ENCODE assay signal across 17 cellular contexts in the genomic region with DNA sequence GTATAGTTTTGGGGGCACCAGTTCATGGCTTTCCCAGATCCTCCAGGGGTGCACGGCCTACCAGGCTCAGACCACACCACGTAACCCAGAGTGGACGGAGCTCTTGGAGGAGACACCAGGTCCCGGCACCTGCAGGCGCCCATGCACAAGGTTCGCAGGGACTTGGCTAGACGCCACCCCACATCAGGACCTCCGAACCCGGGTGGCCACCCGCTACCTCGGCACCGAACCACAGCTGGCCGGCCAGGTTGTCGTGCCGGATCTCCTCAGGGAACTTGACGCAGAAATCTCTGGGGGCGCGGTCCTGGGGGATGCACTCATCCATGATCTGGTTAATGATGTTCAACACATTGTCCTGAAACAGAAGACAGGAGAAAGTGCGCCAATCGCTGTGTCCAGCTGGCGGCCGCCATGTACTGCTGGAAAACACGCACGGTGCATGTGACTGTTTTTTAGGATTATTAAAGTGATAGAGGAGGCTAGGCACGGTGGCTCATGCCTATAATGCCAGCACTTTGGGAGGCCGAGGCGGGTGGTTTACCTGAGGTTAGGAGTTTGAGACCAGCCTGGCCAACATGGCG.
DNase-seq lines count a peak whose midpoint lies in the region; ATAC-seq and TF ChIP-seq lines count a peak whose summit lies in the region.
"Had no signal": no experiment of that assay in that cellular context is flagged by ENCODE, and none has a peak within 500 bp of the region (broad histone marks: within the 10 kb centered on the region; RNA-seq: fewer than 3 reads in every experiment).

No MANE protein-coding gene starts in this region.

- H3K36me3 Mint-ChIP-seq in activated T-cell treated with anti-CD3 and anti-CD28 coated beads, Interleukin-2, amount 50 U/mL, for 4 hours (ENCODE audit: insufficient read depth) = peaks cover 20% of the 10 kb centered on the region
- H3K36me3 Mint-ChIP-seq in activated T-helper 2 cell treated with anti-CD3 and anti-CD28 coated beads, Interferon-gamma antibody, Interleukin-2, Interleukin-4, amounts not matched to agents 10 μg/mL and 5 μg/mL and 100 μg/mL, durations not matched to agents 14 hours and 24 hours and 36 hours (ENCODE audit: low read depth) = no peaks in the 10 kb centered on the region
- H3K36me3 Mint-ChIP-seq in CD14-positive monocyte = no peaks in the 10 kb centered on the region
- H3K36me3 Mint-ChIP-seq: brain had no signal

- no peaks in the 10 kb centered on the region for H3K27me3 Mint-ChIP-seq in activated T-cell treated with anti-CD3 and anti-CD28 coated beads, Interleukin-2, amount 50 U/mL, for 4 hours (ENCODE audit: low read depth)
- H3K27me3 Mint-ChIP-seq in activated T-helper 2 cell treated with anti-CD3 and anti-CD28 coated beads, Interferon-gamma antibody, Interleukin-2, Interleukin-4, amounts not matched to agents 10 μg/mL and 5 μg/mL and 100 μg/mL, durations not matched to agents 14 hours and 24 hours and 36 hours (ENCODE audit: low read depth) = peaks cover 5% of the 10 kb centered on the region
- H3K27me3 Mint-ChIP-seq in CD14-positive monocyte (ENCODE audit: low read depth in 3 of 3) = peaks cover 2 to 3% (median 2%) of the 10 kb centered on the region in 3 donors
- H3K27me3 Mint-ChIP-seq: CD4-positive, alpha-beta T cell; T-helper 17 cell had no signal

- H3K27ac Mint-ChIP-seq in activated T-helper 2 cell treated with anti-CD3 and anti-CD28 coated beads, Interferon-gamma antibody, Interleukin-2, Interleukin-4, amounts not matched to agents 10 μg/mL and 5 μg/mL and 100 μg/mL, durations not matched to agents 14 hours and 24 hours and 36 hours = no peak overlapping the region
- peak overlapping the region in 1 of 7 donors; percentile 33 for H3K27ac Mint-ChIP-seq in CD14-positive monocyte
- H3K27ac Mint-ChIP-seq: activated naive CD4-positive, alpha-beta T cell treated with anti-CD3 and anti-CD28 coated beads, Interleukin-2, amount 50 U/mL, for 72 hours; brain; CD4-positive, alpha-beta T cell; T-helper 17 cell had no signal

- no peak overlapping the region for H3K4me3 Mint-ChIP-seq in activated T-cell treated with anti-CD3 and anti-CD28 coated beads, Interleukin-2, amount 50 U/mL, for 4 hours
- H3K4me3 Mint-ChIP-seq in activated T-helper 2 cell treated with anti-CD3 and anti-CD28 coated beads, Interferon-gamma antibody, Interleukin-2, Interleukin-4, amounts not matched to agents 10 μg/mL and 5 μg/mL and 100 μg/mL, durations not matched to agents 14 hours and 24 hours and 36 hours (ENCODE audit: low read depth) = no peak overlapping the region
- H3K4me3 Mint-ChIP-seq in CD14-positive monocyte = no peak overlapping the region
- H3K4me3 Mint-ChIP-seq: brain; CD4-positive, alpha-beta T cell; T-helper 17 cell had no signal

- H3K27me3 ChIP-seq in lung (ENCODE audit: control insufficient read depth, insufficient read depth) (no peaks in the 10 kb centered on the region), testis (no peaks in the 10 kb centered on the region)
- H3K27me3 ChIP-seq: gastrocnemius medialis, SJSA1 had no signal

- no peak for TF ChIP-seq CTCF in lung (IDR thresholded peaks at IDR 0.05; ENCODE audit: control extremely low read depth, extremely low read depth)
- TF ChIP-seq CTCF in testis (IDR thresholded peaks at IDR 0.05) = no peak
- no peak for TF ChIP-seq CTCF in CD14-positive monocyte (IDR thresholded peaks at IDR 0.05)

- peak; percentile 11 for DNase-seq in activated T-cell treated with anti-CD3 and anti-CD28 coated beads, Interleukin-2, amount 50 U/mL, for 1 hour
- no peak for DNase-seq in activated T-cell treated with anti-CD3 and anti-CD28 coated beads, Interleukin-2, amount 50 U/mL, for 4 hours
- peak; percentile 3 for DNase-seq in activated T-helper 2 cell treated with anti-CD3 and anti-CD28 coated beads, Interferon-gamma antibody, Interleukin-2, Interleukin-4, amounts not matched to agents 10 μg/mL and 5 μg/mL and 100 μg/mL, durations not matched to agents 14 hours and 24 hours and 36 hours (ENCODE audit: low spot score)
- DNase-seq in lung (ENCODE audit: low spot score) (peak; percentile 18), testis (peak; percentile 9), CD14-positive monocyte (ENCODE audit: low spot score) (no peak)
- DNase-seq in stimulated activated CD4-positive, alpha-beta T cell treated with anti-CD3 and anti-CD28 coated beads, Interleukin-2, amount 100 ng/mL, for 48 hours = no peak
- DNase-seq: gastrocnemius medialis, NCI-H774, WERI-Rb-1 had no signal

- H3K27ac ChIP-seq in lung (ENCODE audit: low read depth in 1 of 2, low read length in 1 of 2) (no peak overlapping the region), testis (no peak overlapping the region)
- H3K27ac ChIP-seq: gastrocnemius medialis, SJSA1, thoracic aorta, WERI-Rb-1 had no signal

- H3K4me1 ChIP-seq in lung (ENCODE audit: control insufficient read depth in 2 of 2, insufficient read depth in 2 of 2, low read length in 2 of 2) (no peaks in the 10 kb centered on the region), testis (no peaks in the 10 kb centered on the region)
- H3K4me1 ChIP-seq: gastrocnemius medialis, SJSA1 had no signal

- H3K36me3 ChIP-seq in lung (ENCODE audit: control insufficient read depth in 2 of 2, insufficient read depth in 2 of 2, low read length in 2 of 2) (peaks cover 0 to 11% of the 10 kb centered on the region in 2 donors), testis (ENCODE audit: low read depth, missing control alignments) (no peaks in the 10 kb centered on the region)
- H3K36me3 ChIP-seq: gastrocnemius medialis, SJSA1, thoracic aorta, WERI-Rb-1 had no signal

- H3K9me3 Mint-ChIP-seq in activated T-cell treated with anti-CD3 and anti-CD28 coated beads, Interleukin-2, amount 50 U/mL, for 4 hours = peaks cover 4% of the 10 kb centered on the region
- H3K9me3 Mint-ChIP-seq in activated T-helper 2 cell treated with anti-CD3 and anti-CD28 coated beads, Interferon-gamma antibody, Interleukin-2, Interleukin-4, amounts not matched to agents 10 μg/mL and 5 μg/mL and 100 μg/mL, durations not matched to agents 14 hours and 24 hours and 36 hours = no peaks in the 10 kb centered on the region
- peaks cover 0 to 15% (median 3%) of the 10 kb centered on the region in 7 donors for H3K9me3 Mint-ChIP-seq in CD14-positive monocyte
- H3K9me3 Mint-ChIP-seq: CD4-positive, alpha-beta T cell had no signal

- H3K4me1 Mint-ChIP-seq in activated T-cell treated with anti-CD3 and anti-CD28 coated beads, Interleukin-2, amount 50 U/mL, for 4 hours (ENCODE audit: low read depth) = no peaks in the 10 kb centered on the region
- H3K4me1 Mint-ChIP-seq in activated T-helper 2 cell treated with anti-CD3 and anti-CD28 coated beads, Interferon-gamma antibody, Interleukin-2, Interleukin-4, amounts not matched to agents 10 μg/mL and 5 μg/mL and 100 μg/mL, durations not matched to agents 14 hours and 24 hours and 36 hours (ENCODE audit: low read depth) = no peaks in the 10 kb centered on the region
- H3K4me1 Mint-ChIP-seq in CD14-positive monocyte = no peaks in the 10 kb centered on the region
- H3K4me1 Mint-ChIP-seq: brain, T-helper 17 cell had no signal

- WGBS in lung, 2 donors = 95 to 97% methylated on average over 28 of the region's 28 CpGs
- WGBS in testis, 2 donors = 94 to 96% methylated on average over 13 to 28 of the region's 28 CpGs

- no peak for ATAC-seq in activated T-cell treated with anti-CD3 and anti-CD28 coated beads, Interleukin-2, amount 50 U/mL, for 4 hours
- no peak for ATAC-seq in lung (ENCODE audit: insufficient read depth, low FRiP score)
- no peak for ATAC-seq in HG03095 (IDR thresholded peaks at IDR 0.05; ENCODE audit: unreplicated experiment)
- ATAC-seq: activated naive CD4-positive, alpha-beta T cell treated with anti-CD3 and anti-CD28 coated beads, Interleukin-2, amount 50 U/mL, for 72 hours; gastrocnemius medialis; T-helper 17 cell had no signal

- TF ChIP-seq POLR2A in testis (IDR thresholded peaks at IDR 0.05) = no peak

- H3K4me3 ChIP-seq in lung (no peak overlapping the region), testis (no peak overlapping the region)
- H3K4me3 ChIP-seq: gastrocnemius medialis, SJSA1, thoracic aorta had no signal

- intact Hi-C loops in activated T-helper 2 cell treated with anti-CD3 and anti-CD28 coated beads, Interferon-gamma antibody, Interleukin-2, Interleukin-4, amounts not matched to agents 10 μg/mL and 5 μg/mL and 100 μg/mL, durations not matched to agents 14 hours and 24 hours and 36 hours (cut with micrococcal nuclease) = no loop called here
- intact Hi-C loops in testis (cut with DNase I; ENCODE audit: low total_unique reads) = no loop called here
- intact Hi-C loops in CD14-positive monocyte (cut with micrococcal nuclease) = no loop called here

- no peaks in the 10 kb centered on the region for H3K9me3 ChIP-seq in lung (ENCODE audit: control insufficient read depth in 2 of 2, insufficient read depth in 1 of 2, low read length in 1 of 2)
- H3K9me3 ChIP-seq in testis = no peaks in the 10 kb centered on the region
- H3K9me3 ChIP-seq: gastrocnemius medialis, SJSA1, thoracic aorta had no signal

Comparison
In these comparisons a context has a peak if more than half of its experiments do, and no peak if none do; other contexts are left out.
1. DNase-seq: peak in activated T-cell treated with anti-CD3 and anti-CD28 coated beads, Interleukin-2, amount 50 U/mL, for 1 hour (single experiment), activated T-helper 2 cell treated with anti-CD3 and anti-CD28 coated beads, Interferon-gamma antibody, Interleukin-2, Interleukin-4, amounts not matched to agents 10 μg/mL and 5 μg/mL and 100 μg/mL, durations not matched to agents 14 hours and 24 hours and 36 hours (single experiment), lung (single experiment) and testis (single experiment); none in activated T-cell treated with anti-CD3 and anti-CD28 coated beads, Interleukin-2, amount 50 U/mL, for 4 hours (single experiment), stimulated activated CD4-positive, alpha-beta T cell treated with anti-CD3 and anti-CD28 coated beads, Interleukin-2, amount 100 ng/mL, for 48 hours (0 of 2) and CD14-positive monocyte (single experiment).